Comparison of ENCODE assay signal across 9 cellular contexts in genomic region chr1:11320153-11320936, GRCh38. TPM values are rescaled to one million over a fixed set of nuclear protein-coding genes. Genes with fewer than 3 reads are reported as not detected.
A peak's percentile ranks its signal among the peaks of the same experiment; 100 is the strongest.
DNase-seq lines count a peak whose midpoint lies in the region; ATAC-seq, FAIRE-seq and TF ChIP-seq lines count a peak whose summit lies in the region.
"Had no signal": no experiment of that assay in that cellular context is flagged by ENCODE, and none has a peak within 500 bp of the region (broad histone marks: within the 10 kb centered on the region; RNA-seq: fewer than 3 reads in every experiment).

No MANE protein-coding gene starts in this region.

- intact Hi-C loops in endothelial cell of umbilical vein (cut with micrococcal nuclease): loop anchor here (1.0 to 5.0 kb wide), 2 partner anchors 78 to 322 kb away; no protein-coding TSS in a partner anchor

- FAIRE-seq in endothelial cell of umbilical vein (lab: Jason Lieb, UNC): no peak

- H3K9me3 Mint-ChIP-seq in activated CD4-positive, alpha-beta T cell treated with anti-CD3 and anti-CD28 coated beads, Interleukin-2, amount 10 ng/mL, durations not matched to agents 7 days and 5 days: no peaks in the 10 kb centered on the region
- H3K9me3 Mint-ChIP-seq: central memory CD8-positive, alpha-beta T cell had no signal

- no peak for TF ChIP-seq POLR2A in endothelial cell of umbilical vein (IDR thresholded peaks at IDR 0.05; ENCODE audit: low read depth, low read length)

- no peak overlapping the region for H3K27ac ChIP-seq in AG04450 (ENCODE audit: low read depth, low read length)
- no peak overlapping the region for H3K27ac ChIP-seq in HEK293 (ENCODE audit: extremely low read depth, low read depth, low read length)
- H3K27ac ChIP-seq in endothelial cell of umbilical vein (ENCODE audit: insufficient read depth, low read depth, low read length): no peak overlapping the region

- no TSS peak for BruUV-seq in endothelial cell of umbilical vein (replicated peaks; lab: Mats Ljungman, UMichigan)

- H3K27ac Mint-ChIP-seq in activated CD4-positive, alpha-beta T cell treated with anti-CD3 and anti-CD28 coated beads, Interleukin-2, amount 10 ng/mL, durations not matched to agents 7 days and 5 days: no peak overlapping the region

- no peaks in the 10 kb centered on the region for H3K36me3 Mint-ChIP-seq in activated CD4-positive, alpha-beta T cell treated with anti-CD3 and anti-CD28 coated beads, Interleukin-2, amount 10 ng/mL, durations not matched to agents 7 days and 5 days (ENCODE audit: low read depth)

- H3K4me1 Mint-ChIP-seq in activated CD4-positive, alpha-beta T cell treated with anti-CD3 and anti-CD28 coated beads, Interleukin-2, amount 10 ng/mL, durations not matched to agents 7 days and 5 days: peaks cover 5% of the 10 kb centered on the region

- no peaks in the 10 kb centered on the region for H3K27me3 Mint-ChIP-seq in activated CD4-positive, alpha-beta T cell treated with anti-CD3 and anti-CD28 coated beads, Interleukin-2, amount 10 ng/mL, durations not matched to agents 7 days and 5 days

- H3K4me3 ChIP-seq in AG04450 (ENCODE audit: low read depth, low read length) (no peak overlapping the region), HEK293 (ENCODE audit: low read depth, low read length) (no peak overlapping the region), endothelial cell of umbilical vein (replicated peaks in 1 of 3; ENCODE audit: insufficient read depth in 1 of 3, low read depth in 1 of 3, low read length in 3 of 3) (no peak overlapping the region)

- POLR2A ChIA-PET in AG04450 (lab: Yijun Ruan, JAX): no interaction called here
- POLR2A ChIA-PET in HEK293 (lab: Yijun Ruan, JAX): interaction anchor here (1.0 kb wide), 1 partner anchor 48 kb away, joined by 3 read pairs; the partner anchor contains the start of gene UBIAD1
- POLR2A ChIA-PET in activated CD4-positive, alpha-beta T cell treated with anti-CD3 and anti-CD28 coated beads, Interleukin-2, amount 10 ng/mL, durations not matched to agents 7 days and 5 days (lab: Charles Lee): no interaction called here
- POLR2A ChIA-PET in endothelial cell of umbilical vein (lab: Charles Lee): no interaction called here

- TF ChIP-seq CTCF in AG04450 (IDR thresholded peaks at IDR 0.05; ENCODE audit: low read depth, low read length): peak; percentile 46
- TF ChIP-seq CTCF in HEK293 (tag by site-specific recombination; IDR thresholded peaks at IDR 0.05): 0 out of 2 replicates have a peak, but pooled peaks have one; percentile 25
- TF ChIP-seq CTCF in endothelial cell of umbilical vein (IDR thresholded peaks at IDR 0.05; ENCODE audit: extremely low read depth in 1 of 2, insufficient read depth in 1 of 2, low read depth in 1 of 2, low read length in 2 of 2): peak; percentile 51 to 74

- no peak for DNase-seq in AG04450 (ENCODE audit: low read depth, low spot score)
- DNase-seq in activated CD4-positive, alpha-beta T cell treated with anti-CD3 and anti-CD28 coated beads, Interleukin-2, amount 10 ng/mL, durations not matched to agents 7 days and 5 days: peak; percentile 39
- DNase-seq in endothelial cell of umbilical vein (ENCODE audit: low read depth, low spot score): no peak
- peak; percentile 58 for DNase-seq in stimulated activated CD4-positive, alpha-beta T cell treated with anti-CD3 and anti-CD28 coated beads, Interleukin-15, amount 100 ng/mL, for 24 hours
- DNase-seq in NCI-H2227 (lab: John Stamatoyannopoulos, UW; ENCODE audit: unreplicated experiment): no peak
- no peak for DNase-seq in cerebellum (ENCODE audit: low spot score)

- H3K4me1 ChIP-seq in HEK293 (ENCODE audit: control insufficient read depth, insufficient read depth, low read length) (no peaks in the 10 kb centered on the region), endothelial cell of umbilical vein (ENCODE audit: control insufficient read depth, extremely low read depth, insufficient read depth, low read length) (no peaks in the 10 kb centered on the region)

- no peaks in the 10 kb centered on the region for H4K20me1 ChIP-seq in endothelial cell of umbilical vein (replicated peaks; ENCODE audit: control insufficient read depth, extremely low read depth, insufficient read depth, low read length)

- no peak overlapping the region for H3K4me2 ChIP-seq in endothelial cell of umbilical vein (ENCODE audit: insufficient read depth, low read length)

- no peak overlapping the region for H3K9ac ChIP-seq in endothelial cell of umbilical vein (replicated peaks; ENCODE audit: extremely low read depth, insufficient read depth, low read length)

- H2AFZ ChIP-seq in endothelial cell of umbilical vein (ENCODE audit: low read depth, low read length): no peak overlapping the region

- no peaks in the 10 kb centered on the region for H3K79me2 ChIP-seq in endothelial cell of umbilical vein (ENCODE audit: control insufficient read depth, insufficient read depth, low read length)

- dilution Hi-C loops in endothelial cell of umbilical vein (cut with MboI; ENCODE audit: extremely low pct_ligation_motif_present, low sequenced_read_pairs): no loop called here

- H3K4me3 Mint-ChIP-seq in activated CD4-positive, alpha-beta T cell treated with anti-CD3 and anti-CD28 coated beads, Interleukin-2, amount 10 ng/mL, durations not matched to agents 7 days and 5 days: no peak overlapping the region
- H3K4me3 Mint-ChIP-seq: central memory CD8-positive, alpha-beta T cell had no signal

- no peaks in the 10 kb centered on the region for H3K36me3 ChIP-seq in HEK293 (ENCODE audit: control insufficient read depth in 2 of 2, insufficient read depth in 1 of 2, low read length in 2 of 2)
- no peaks in the 10 kb centered on the region for H3K36me3 ChIP-seq in endothelial cell of umbilical vein (ENCODE audit: control insufficient read depth in 2 of 2, extremely low read depth in 1 of 2, insufficient read depth in 2 of 2, low read length in 2 of 2)

- H3K27me3 ChIP-seq in AG04450 (ENCODE audit: control insufficient read depth, insufficient read depth, low read length): peaks cover 17% of the 10 kb centered on the region
- H3K27me3 ChIP-seq in endothelial cell of umbilical vein (ENCODE audit: control insufficient read depth in 2 of 2, insufficient read depth in 2 of 2, low read length in 2 of 2): peaks cover 0 to 2% of the 10 kb centered on the region in 2 experiments

- no peaks in the 10 kb centered on the region for H3K9me3 ChIP-seq in AG04450 (ENCODE audit: control insufficient read depth, insufficient read depth, low read length)
- H3K9me3 ChIP-seq in HEK293 (ENCODE audit: control insufficient read depth, insufficient read depth, low read depth, low read length): no peaks in the 10 kb centered on the region
- no peaks in the 10 kb centered on the region for H3K9me3 ChIP-seq in endothelial cell of umbilical vein (replicated peaks; ENCODE audit: control insufficient read depth, insufficient read depth, low read length)

- CTCF ChIA-PET in AG04450 (lab: Charles Lee) (interaction anchor here (0.5 kb wide), 1 partner anchor 38 kb away, joined by 6 read pairs; no protein-coding TSS in a partner anchor), HEK293 (lab: Yijun Ruan, JAX) (interaction anchor here (0.6 to 1.8 kb wide), 18 partner anchors 8 to 760 kb away, joined by 3 to 6 read pairs (median 4); no protein-coding TSS in a partner anchor), endothelial cell of umbilical vein (lab: Charles Lee) (interaction anchor here (0.6 to 1.5 kb wide), 16 partner anchors 8 to 773 kb away, joined by 3 to 10 read pairs (median 3); partner anchors contain the start of gene MTOR)
- CTCF ChIA-PET in activated CD4-positive, alpha-beta T cell treated with anti-CD3 and anti-CD28 coated beads, Interleukin-2, amount 10 ng/mL, durations not matched to agents 7 days and 5 days (lab: Charles Lee): interaction anchor here (0.8 to 1.4 kb wide), 3 partner anchors 14 to 283 kb away, joined by 3 to 5 read pairs (median 4); no protein-coding TSS in a partner anchor

- no peak for ATAC-seq in GM21619 (IDR thresholded peaks at IDR 0.05; ENCODE audit: unreplicated experiment)

- H3K9me1 ChIP-seq in endothelial cell of umbilical vein (replicated peaks; ENCODE audit: control insufficient read depth, extremely low read depth, insufficient read depth, low read length): no peaks in the 10 kb centered on the region

TF ChIP-seq in HEK293, 187 proteins besides CTCF, POLR2A, EP300 and RAD21 (continues in another document):
- TF ChIP-seq ZNF664 (tag by site-specific recombination; IDR thresholded peaks at IDR 0.05): peak; percentile 67; the same call in 1 of the 2 replicates

TF ChIP-seq in endothelial cell of umbilical vein, 7 proteins besides CTCF, POLR2A, EP300 and RAD21 (continues in another document):
- TF ChIP-seq FOS (IDR thresholded peaks at IDR 0.05; ENCODE audit: borderline replicate concordance, insufficient read depth, low read length) (no peak), GATA2 (IDR thresholded peaks at IDR 0.05; ENCODE audit: insufficient read depth, insufficient read length, low read depth, low read length) (no peak)

RNA-seq across cellular contexts. Expression of gene UBIAD1, which starts 47.3 kb away (rescaled TPM):
- 10.0 and 10.7 TPM in 2 replicates for polyA plus RNA-seq in AG04450 (2011; rRNA removed)
- polyA minus RNA-seq in AG04450 (2011; rRNA and poly(A)+ RNA removed): 16.5 and 20.3 TPM in 2 replicates
- 10 to 100 TPM; 53.7 to 59.1 TPM for total RNA-seq in activated CD4-positive, alpha-beta T cell treated with anti-CD3 and anti-CD28 coated beads, Interleukin-2, amount 10 ng/mL, durations not matched to agents 7 days and 5 days
- 12.7 and 13.0 TPM in 2 replicates for total RNA-seq in endothelial cell of umbilical vein
- 17.8 and 20.5 TPM in 2 replicates for polyA plus RNA-seq in endothelial cell of umbilical vein
- 13.1 and 13.6 TPM in 2 replicates for polyA plus RNA-seq in endothelial cell of umbilical vein (2011; cell fraction: cytosol; rRNA removed)
- polyA plus RNA-seq in endothelial cell of umbilical vein (2011; cell fraction: nucleus; rRNA removed): 6.4 and 7.2 TPM in 2 replicates
- polyA plus RNA-seq in endothelial cell of umbilical vein (2012): 7.6 and 9.8 TPM in 2 replicates
- polyA minus RNA-seq in endothelial cell of umbilical vein: 33.6 and 35.1 TPM in 2 replicates
- polyA minus RNA-seq in endothelial cell of umbilical vein (2011; cell fraction: cytosol; rRNA and poly(A)+ RNA removed): 20.0 TPM
- 12.9 and 13.5 TPM in 2 replicates for polyA minus RNA-seq in endothelial cell of umbilical vein (2011; cell fraction: nucleus; rRNA and poly(A)+ RNA removed)
- total RNA-seq in cerebellum: 17.8 TPM

RNA-seq across cellular contexts. Expression of gene MTOR, which starts 58.0 kb away (rescaled TPM):
- polyA plus RNA-seq in AG04450 (2011; rRNA removed): 27.7 and 30.7 TPM in 2 replicates
- 63.4 and 71.3 TPM in 2 replicates for polyA minus RNA-seq in AG04450 (2011; rRNA and poly(A)+ RNA removed)
- total RNA-seq in activated CD4-positive, alpha-beta T cell treated with anti-CD3 and anti-CD28 coated beads, Interleukin-2, amount 10 ng/mL, durations not matched to agents 7 days and 5 days: 10 to 100 TPM; 49.2 to 57.2 TPM
- total RNA-seq in endothelial cell of umbilical vein: 50.4 and 53.1 TPM in 2 replicates
- 30.2 and 33.5 TPM in 2 replicates for polyA plus RNA-seq in endothelial cell of umbilical vein
- polyA plus RNA-seq in endothelial cell of umbilical vein (2011; cell fraction: cytosol; rRNA removed): 30.5 and 34.4 TPM in 2 replicates
- 145 and 152 TPM in 2 replicates for polyA plus RNA-seq in endothelial cell of umbilical vein (2011; cell fraction: nucleus; rRNA removed)
- 33.3 and 43.0 TPM in 2 replicates for polyA plus RNA-seq in endothelial cell of umbilical vein (2012)
- 108 and 121 TPM in 2 replicates for polyA minus RNA-seq in endothelial cell of umbilical vein
- polyA minus RNA-seq in endothelial cell of umbilical vein (2011; cell fraction: cytosol; rRNA and poly(A)+ RNA removed): 39.1 TPM
- polyA minus RNA-seq in endothelial cell of umbilical vein (2011; cell fraction: nucleus; rRNA and poly(A)+ RNA removed): 69.5 and 107 TPM in 2 replicates
- 54.1 TPM for total RNA-seq in cerebellum

Comparison
In these comparisons a context has a peak if more than half of its experiments do, and no peak if none do; other contexts are left out.
1. DNase-seq: peak in activated CD4-positive, alpha-beta T cell treated with anti-CD3 and anti-CD28 coated beads, Interleukin-2, amount 10 ng/mL, durations not matched to agents 7 days and 5 days (single experiment) and stimulated activated CD4-positive, alpha-beta T cell treated with anti-CD3 and anti-CD28 coated beads, Interleukin-15, amount 100 ng/mL, for 24 hours (single experiment); none in AG04450 (single experiment), endothelial cell of umbilical vein (single experiment), NCI-H2227 (single experiment) and cerebellum (single experiment).
2. Peak in every context shown above with its lines, with median percentiles within 50 percentile points of each other: CTCF ChIP-seq.